Comparison of ENCODE assay signal across 21 cellular contexts in the genomic region with DNA sequence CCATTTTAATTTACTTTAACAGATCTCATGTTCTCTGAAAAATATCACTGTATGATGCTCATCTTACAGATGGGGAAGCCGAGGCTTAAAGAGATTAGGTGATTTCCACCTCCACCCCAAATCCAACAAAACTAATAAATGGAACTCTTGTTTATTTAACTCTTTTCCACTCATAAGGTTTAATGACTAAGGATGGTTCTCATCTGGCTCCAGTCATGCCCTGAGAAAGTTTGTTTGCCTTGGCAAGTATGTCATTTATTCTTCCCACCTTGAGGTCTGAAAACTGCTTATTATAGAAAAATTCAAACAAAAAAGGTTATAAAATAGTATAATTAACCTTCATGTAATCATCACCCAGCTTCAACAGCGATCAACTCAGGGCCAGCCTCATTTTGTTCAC. TPM values are rescaled to one million over a fixed set of nuclear protein-coding genes. Genes with fewer than 3 reads are reported as not detected.
"Had no signal": no experiment of that assay in that cellular context is flagged by ENCODE, and none has a peak within 500 bp of the region (broad histone marks: within the 10 kb centered on the region; RNA-seq: fewer than 3 reads in every experiment).

No MANE protein-coding gene starts in this region.

- ATAC-seq: activated CD4-positive, alpha-beta T cell treated with anti-CD3 and anti-CD28 coated beads for 36 hours; gastrocnemius medialis; left lung; mucosa of descending colon; naive thymus-derived CD8-positive, alpha-beta T cell; stimulated activated naive B cell treated with anti-CD40 and anti-IgM and Interleukin-4, amounts not matched to agents 10 μg/mL and 1 μg/mL and 100 μg/mL, for 72 hours; T-helper 17 cell had no signal

- H3K27me3 ChIP-seq: breast epithelium, gastrocnemius medialis, left lung, neutrophil, right atrium auricular region, transverse colon, vagina had no signal

- H3K27me3 Mint-ChIP-seq: activated CD4-positive, alpha-beta T cell treated with anti-CD3 and anti-CD28 coated beads for 36 hours had no signal

- H3K36me3 ChIP-seq: breast epithelium, gastrocnemius medialis, left lung, neutrophil, right atrium auricular region, transverse colon, vagina had no signal

- H3K27ac Mint-ChIP-seq: activated CD4-positive, alpha-beta memory T cell treated with anti-CD3 and anti-CD28 coated beads for 36 hours; activated CD4-positive, alpha-beta T cell treated with anti-CD3 and anti-CD28 coated beads for 36 hours; activated naive CD8-positive, alpha-beta T cell treated with anti-CD3 and anti-CD28 coated beads for 36 hours; naive thymus-derived CD8-positive, alpha-beta T cell; stimulated activated naive B cell treated with anti-CD40 and anti-IgM and Interleukin-4, amounts not matched to agents 10 μg/mL and 1 μg/mL and 100 μg/mL, for 72 hours; T-helper 17 cell had no signal

- H3K4me1 ChIP-seq: breast epithelium had no signal

- H3K27ac ChIP-seq: breast epithelium, gastrocnemius medialis, left lung, neutrophil, right atrium auricular region, transverse colon, vagina had no signal

- H3K9me3 Mint-ChIP-seq: activated CD4-positive, alpha-beta memory T cell treated with anti-CD3 and anti-CD28 coated beads for 36 hours; activated naive CD8-positive, alpha-beta T cell treated with anti-CD3 and anti-CD28 coated beads for 36 hours; naive thymus-derived CD8-positive, alpha-beta T cell; stimulated activated naive B cell treated with anti-CD40 and anti-IgM and Interleukin-4, amounts not matched to agents 10 μg/mL and 1 μg/mL and 100 μg/mL, for 72 hours had no signal

- DNase-seq: activated CD4-positive, alpha-beta memory T cell treated with anti-CD3 and anti-CD28 coated beads for 36 hours; activated CD4-positive, alpha-beta T cell treated with anti-CD3 and anti-CD28 coated beads for 36 hours; activated naive CD8-positive, alpha-beta T cell treated with anti-CD3 and anti-CD28 coated beads for 36 hours; activated T-cell treated with anti-CD3 and anti-CD28 coated beads, Interleukin-2, amount 50 U/mL, for 48 hours; cerebellar nuclear complex; effector memory CD4-positive, alpha-beta T cell; gastrocnemius medialis; left lung; mammary epithelial cell; mucosa of descending colon; naive thymus-derived CD8-positive, alpha-beta T cell; posterior cingulate gyrus; stimulated activated CD4-positive, alpha-beta T cell treated with anti-CD3 and anti-CD28 coated beads, Interleukin-2, amount 100 ng/mL, for 48 hours; stimulated activated naive B cell treated with anti-CD40 and anti-IgM and Interleukin-4, amounts not matched to agents 10 μg/mL and 1 μg/mL and 100 μg/mL, for 72 hours; T-helper 17 cell; transverse colon had no signal

- H3K4me3 ChIP-seq: breast epithelium, gastrocnemius medialis, left lung, mucosa of descending colon, right atrium auricular region, transverse colon, vagina had no signal

- H3K4me1 Mint-ChIP-seq: stimulated activated naive B cell treated with anti-CD40 and anti-IgM and Interleukin-4, amounts not matched to agents 10 μg/mL and 1 μg/mL and 100 μg/mL, for 72 hours had no signal

- H3K4me3 Mint-ChIP-seq: activated CD4-positive, alpha-beta memory T cell treated with anti-CD3 and anti-CD28 coated beads for 36 hours; activated CD4-positive, alpha-beta T cell treated with anti-CD3 and anti-CD28 coated beads for 36 hours; activated naive CD8-positive, alpha-beta T cell treated with anti-CD3 and anti-CD28 coated beads for 36 hours; naive thymus-derived CD8-positive, alpha-beta T cell; stimulated activated naive B cell treated with anti-CD40 and anti-IgM and Interleukin-4, amounts not matched to agents 10 μg/mL and 1 μg/mL and 100 μg/mL, for 72 hours; T-helper 17 cell had no signal

- H3K9me3 ChIP-seq: breast epithelium, gastrocnemius medialis, left lung, mucosa of descending colon, neutrophil, right atrium auricular region, transverse colon, vagina had no signal

- H3K36me3 Mint-ChIP-seq: activated CD4-positive, alpha-beta memory T cell treated with anti-CD3 and anti-CD28 coated beads for 36 hours; activated naive CD8-positive, alpha-beta T cell treated with anti-CD3 and anti-CD28 coated beads for 36 hours; naive thymus-derived CD8-positive, alpha-beta T cell; stimulated activated naive B cell treated with anti-CD40 and anti-IgM and Interleukin-4, amounts not matched to agents 10 μg/mL and 1 μg/mL and 100 μg/mL, for 72 hours had no signal

RNA-seq across cellular contexts. Expression of a gene that starts 56.3 kb away (rescaled TPM):
- total RNA-seq: activated naive CD8-positive, alpha-beta T cell treated with anti-CD3 and anti-CD28 coated beads for 36 hours; left lung; mammary epithelial cell; right atrium auricular region; skeletal muscle tissue; vagina had no signal
- polyA plus RNA-seq: mammary epithelial cell; naive thymus-derived CD8-positive, alpha-beta T cell had no signal
